ENCODE assay signal across 14 cellular contexts in the genomic region with DNA sequence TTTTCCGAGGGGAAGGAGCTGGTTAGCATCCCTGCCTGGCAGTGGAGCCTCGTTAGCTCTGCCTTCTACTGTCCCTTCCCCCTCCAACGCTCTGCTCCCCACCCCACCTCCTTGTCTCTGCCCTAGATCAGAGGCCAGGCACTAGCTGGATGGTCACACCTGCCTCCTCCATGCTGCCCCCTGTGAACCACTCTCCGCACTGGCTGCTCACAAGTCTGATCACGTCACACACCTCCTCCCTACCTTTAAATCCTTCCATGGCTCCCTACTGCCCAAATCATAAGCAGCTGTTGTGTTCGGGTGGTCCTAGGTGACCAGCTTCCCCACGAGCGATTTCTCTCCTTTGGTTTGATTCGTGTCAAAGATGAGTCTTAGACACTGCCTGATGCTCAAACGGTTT.
"Had no signal": no experiment of that assay in that cellular context is flagged by ENCODE, and none has a peak within 500 bp of the region (broad histone marks: within the 10 kb centered on the region; RNA-seq: fewer than 3 reads in every experiment).

No MANE protein-coding gene starts in this region.

- H3K4me1 ChIP-seq: body of pancreas, thyroid gland had no signal

- H3K4me3 ChIP-seq: body of pancreas, mucosa of descending colon, spleen, thyroid gland had no signal

- H3K4me3 Mint-ChIP-seq: activated CD8-positive, alpha-beta T cell treated with anti-CD3 and anti-CD28 coated beads for 36 hours; activated T-cell treated with anti-CD3 and anti-CD28 coated beads, Interleukin-2, amount 50 U/mL, for 24 hours; memory B cell; naive thymus-derived CD8-positive, alpha-beta T cell had no signal

- DNase-seq: activated CD4-positive, alpha-beta T cell treated with anti-CD3 and anti-CD28 coated beads for 48 hours; activated CD4-positive, CD25-positive, alpha-beta regulatory T cell; activated CD8-positive, alpha-beta T cell treated with anti-CD3 and anti-CD28 coated beads for 36 hours; activated naive CD4-positive, alpha-beta T cell treated with Interleukin-2 at 50 U/mL for 16 hours; activated T-cell treated with anti-CD3 and anti-CD28 coated beads, Interleukin-2, amount 50 U/mL, for 24 hours; body of pancreas; mucosa of descending colon; naive thymus-derived CD8-positive, alpha-beta T cell; spleen; stimulated activated CD4-positive, alpha-beta T cell treated with anti-CD3 and anti-CD28 coated beads, Interleukin-4, amount 100 ng/mL, for 4 hours; stimulated activated naive CD4-positive, alpha-beta T cell treated with Interleukin-2 at 50 U/mL for 16 hours; thyroid gland had no signal

- ATAC-seq: activated CD8-positive, alpha-beta T cell treated with anti-CD3 and anti-CD28 coated beads for 36 hours; body of pancreas; naive thymus-derived CD8-positive, alpha-beta T cell had no signal

- H3K27ac Mint-ChIP-seq: activated CD8-positive, alpha-beta T cell treated with anti-CD3 and anti-CD28 coated beads for 36 hours; activated T-cell treated with anti-CD3 and anti-CD28 coated beads, Interleukin-2, amount 50 U/mL, for 24 hours; activated T-helper 2 cell treated with anti-CD3 and anti-CD28 coated beads, Interferon-gamma antibody, Interleukin-2, Interleukin-4, amounts not matched to agents 10 μg/mL and 5 μg/mL and 100 μg/mL, durations not matched to agents 14 hours and 24 hours and 36 hours had no signal

- H3K27ac ChIP-seq: body of pancreas, thyroid gland had no signal

- H3K36me3 ChIP-seq: spleen, thyroid gland had no signal

- H3K36me3 Mint-ChIP-seq: memory B cell had no signal

- H3K27me3 ChIP-seq: body of pancreas, spleen, thyroid gland had no signal

- H3K9me3 ChIP-seq: body of pancreas, thyroid gland had no signal

- H3K27me3 Mint-ChIP-seq: activated CD8-positive, alpha-beta T cell treated with anti-CD3 and anti-CD28 coated beads for 36 hours had no signal
